In the genomic region with DNA sequence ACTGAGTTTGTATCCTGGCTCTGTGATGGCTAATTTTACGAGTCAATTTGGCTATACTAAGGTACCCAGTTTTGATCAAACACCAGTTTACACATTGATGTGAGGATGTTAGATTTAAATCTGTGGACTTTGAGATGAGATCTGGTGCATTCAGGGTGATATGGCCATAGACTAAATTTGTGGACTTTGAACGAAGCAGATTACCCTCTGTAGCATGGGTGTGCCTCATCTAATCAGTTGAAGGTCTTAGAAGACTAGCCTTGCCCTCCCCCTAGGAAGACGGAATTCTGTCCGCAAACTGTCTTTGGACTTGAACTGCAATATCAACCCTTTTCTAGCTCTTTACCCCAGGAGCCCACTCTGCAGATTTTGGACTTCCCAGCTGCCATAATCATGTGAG, we compare ENCODE assay signal across 9 cellular contexts.
"Had no signal": no experiment of that assay in that cellular context is flagged by ENCODE, and none has a peak within 500 bp of the region (broad histone marks: within the 10 kb centered on the region; RNA-seq: fewer than 3 reads in every experiment).

No MANE protein-coding gene starts in this region.

- H3K36me3 ChIP-seq: HAP-1 had no signal

- ATAC-seq: HCT116 had no signal

- H3K4me3 ChIP-seq: GM23248, HAP-1 had no signal

- H3K27ac ChIP-seq: GM23248, KMS-11 had no signal

- H3K9me3 ChIP-seq: HAP-1 had no signal

- FAIRE-seq: HTR-8/SVneo had no signal

- H2AFZ ChIP-seq: GM23248 had no signal

- DNase-seq: GM23248, GOT3, H7, IMR-90, KBM-7 had no signal

- H3K9ac ChIP-seq: GM23248, KMS-11 had no signal

- H3K4me2 ChIP-seq: KMS-11 had no signal
